ENCODE assay signal across 8 cellular contexts in genomic region chr9:120619751-120620655, GRCh38. TPM values are rescaled to one million over a fixed set of nuclear protein-coding genes. Genes with fewer than 3 reads are reported as not detected.
A peak's percentile ranks its signal among the peaks of the same experiment; 100 is the strongest.
DNase-seq lines count a peak whose midpoint lies in the region; ATAC-seq and TF ChIP-seq lines count a peak whose summit lies in the region.

No MANE protein-coding gene starts in this region.

- no peaks in the 10 kb centered on the region for H3K9me3 ChIP-seq in left ventricle myocardium inferior (replicated peaks)

- no peak overlapping the region for H3K4me3 Mint-ChIP-seq in T-cell

- CTCF ChIA-PET in BJ (lab: Yijun Ruan, JAX) = interaction anchor here (0.6 to 1.3 kb wide), 12 partner anchors 8 to 137 kb away, joined by 3 to 7 read pairs (median 3); no protein-coding TSS in a partner anchor
- CTCF ChIA-PET in T-cell (lab: Charles Lee) = interaction anchor here in 1 of 2 donors (0.6 to 1.2 kb wide), 8 partner anchors 8 to 456 kb away, joined by 3 to 5 read pairs (median 4); no protein-coding TSS in a partner anchor

- no peak for DNase-seq in BJ (ENCODE audit: low read depth)
- DNase-seq in GM20000 (ENCODE audit: low spot score) = peak; percentile 70
- peak; percentile 57 for DNase-seq in NCI-H1105 (lab: John Stamatoyannopoulos, UW)
- DNase-seq in T-cell = peak in 32 of 34 experiments; percentile 12 to 62 (median 42)
- peak; percentile 21 for DNase-seq in amniotic stem cell (lab: John Stamatoyannopoulos, UW)
- no peak for DNase-seq in left ventricle myocardium inferior
- DNase-seq in retinal pigment epithelial cell (ENCODE audit: low read depth) = peak; percentile 32

- peak; percentile 82 for TF ChIP-seq CTCF in BJ (IDR thresholded peaks at IDR 0.05; ENCODE audit: insufficient read depth, low read depth, low read length)
- TF ChIP-seq CTCF in GM20000 (IDR thresholded peaks at IDR 0.05; ENCODE audit: extremely low read depth, missing control alignments) = peak; percentile 48
- TF ChIP-seq CTCF in left ventricle myocardium inferior (IDR thresholded peaks at IDR 0.05; ENCODE audit: borderline replicate concordance) = peak; percentile 88
- peak; percentile 81 for TF ChIP-seq CTCF in retinal pigment epithelial cell (conservative IDR thresholded peaks at IDR 0.05; ENCODE audit: low read depth, low read length)

- no peaks in the 10 kb centered on the region for H3K27me3 Mint-ChIP-seq in T-cell

- H3K36me3 Mint-ChIP-seq in T-cell = peaks cover 12% of the 10 kb centered on the region

- H3K27me3 ChIP-seq in BJ (ENCODE audit: control insufficient read depth, insufficient read depth, low read length) (no peaks in the 10 kb centered on the region), left ventricle myocardium inferior (ENCODE audit: low read depth) (no peaks in the 10 kb centered on the region)

- no peaks in the 10 kb centered on the region for H3K36me3 ChIP-seq in BJ (ENCODE audit: control insufficient read depth, insufficient read depth, low read length)
- H3K36me3 ChIP-seq in left ventricle myocardium inferior = no peaks in the 10 kb centered on the region

- H3K27ac Mint-ChIP-seq in T-cell = peak overlapping the region in 1 of 2 donors; percentile 30

- intact Hi-C loops in left ventricle myocardium inferior (cut with micrococcal nuclease) = loop anchor here (10.0 kb wide), 1 partner anchor 115 kb away; no protein-coding TSS in a partner anchor

- ATAC-seq in T-cell (replicated peaks in 1 of 4) (peak; percentile 70 to 84 (median 78)), HG02642 (IDR thresholded peaks at IDR 0.05; ENCODE audit: poor library complexity, unreplicated experiment) (no peak)

- POLR2A ChIA-PET in BJ (lab: Charles Lee) = no interaction called here
- POLR2A ChIA-PET in T-cell (lab: Charles Lee) = interaction anchor here in 1 of 2 donors (0.7 kb wide), 1 partner anchor 90 kb away, joined by 3 read pairs; no protein-coding TSS in a partner anchor

- no peak overlapping the region for H3K27ac ChIP-seq in left ventricle myocardium inferior (replicated peaks)

- no peaks in the 10 kb centered on the region for H3K9me3 Mint-ChIP-seq in T-cell

- peaks cover 3 to 17% (median 8%) of the 10 kb centered on the region in 3 donors for H3K4me1 Mint-ChIP-seq in T-cell

- peaks cover 2% of the 10 kb centered on the region for H3K4me1 ChIP-seq in left ventricle myocardium inferior

- H3K4me3 ChIP-seq in BJ (ENCODE audit: low read depth, low read length) (no peak overlapping the region), left ventricle myocardium inferior (no peak overlapping the region), retinal pigment epithelial cell (ENCODE audit: low read length) (no peak overlapping the region)

RNA-seq across cellular contexts. Expression of gene CDK5RAP2, which starts 40.0 kb away (rescaled TPM):
- polyA plus RNA-seq in BJ (2011; rRNA removed) = 28.1 and 33.8 TPM in 2 replicates
- 30.5 and 33.1 TPM in 2 replicates for polyA minus RNA-seq in BJ (2011; rRNA and poly(A)+ RNA removed)
- total RNA-seq in T-cell (10 to 100 TPM; 66.3 to 79.8 (median 73.9) TPM), left ventricle myocardium inferior (63.6 TPM)

Comparison
In these comparisons a context has a peak if more than half of its experiments do, and no peak if none do; other contexts are left out.
1. DNase-seq: peak in GM20000 (single experiment), NCI-H1105 (single experiment), T-cell (32 of 34), amniotic stem cell (single experiment) and retinal pigment epithelial cell (single experiment); none in BJ (single experiment) and left ventricle myocardium inferior (single experiment).
2. Peak in every context shown above with its lines, with median percentiles within 50 percentile points of each other: CTCF ChIP-seq.